Comparison of ENCODE assay signal across 24 cellular contexts in the genomic region with DNA sequence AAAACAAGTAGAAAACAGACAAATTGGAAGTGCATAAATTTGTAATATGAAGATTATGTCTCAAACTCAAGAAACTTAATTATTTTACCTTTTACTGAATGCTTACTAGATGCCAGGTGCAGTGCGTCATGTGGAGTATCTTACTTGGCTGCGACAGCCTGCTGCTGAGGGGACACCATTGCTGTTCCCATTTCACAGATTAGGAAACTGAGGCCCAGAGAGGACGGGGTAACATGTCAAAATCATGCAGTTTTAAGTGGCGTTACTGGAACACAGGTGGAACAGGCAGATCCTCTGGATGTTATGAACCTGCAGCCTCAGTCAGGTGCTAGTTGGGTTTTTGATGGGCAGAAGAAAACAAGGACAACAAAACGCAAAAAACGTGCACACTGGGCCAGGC. TPM values are rescaled to one million over a fixed set of nuclear protein-coding genes. Genes with fewer than 3 reads are reported as not detected.
DNase-seq lines count a peak whose midpoint lies in the region; ATAC-seq, FAIRE-seq and TF ChIP-seq lines count a peak whose summit lies in the region.
"Had no signal": no experiment of that assay in that cellular context is flagged by ENCODE, and none has a peak within 500 bp of the region (broad histone marks: within the 10 kb centered on the region; RNA-seq: fewer than 3 reads in every experiment).

No MANE protein-coding gene starts in this region.

- POLR2A ChIA-PET in HepG2 (lab: Yijun Ruan, JAX) = no interaction called here
- POLR2A ChIA-PET in CD8-positive, alpha-beta T cell (lab: Charles Lee) = no interaction called here

- H3K27me3 ChIP-seq in HepG2 (ENCODE audit: control insufficient read depth in 1 of 2, insufficient read depth in 2 of 2, low read length in 2 of 2) = peaks cover 0 to under 1% of the 10 kb centered on the region in 2 experiments; a peak in 2 of 5 replicates
- no peaks in the 10 kb centered on the region for H3K27me3 ChIP-seq in right lobe of liver
- no peaks in the 10 kb centered on the region for H3K27me3 ChIP-seq in CD8-positive, alpha-beta T cell (ENCODE audit: insufficient read depth, low read length)
- H3K27me3 ChIP-seq: BE2C, BLaER1 had no signal

- no peak overlapping the region for H3K4me3 Mint-ChIP-seq in chondrocyte (ENCODE audit: unreplicated experiment)
- H3K4me3 Mint-ChIP-seq in mesothelial cell of epicardium = no peak overlapping the region
- no peak overlapping the region for H3K4me3 Mint-ChIP-seq in CD8-positive, alpha-beta T cell
- H3K4me3 Mint-ChIP-seq: CD14-positive monocyte; CD4-positive, alpha-beta memory T cell had no signal

- H3K9me3 ChIP-seq in HepG2 (ENCODE audit: low read length) (no peaks in the 10 kb centered on the region), right lobe of liver (no peaks in the 10 kb centered on the region)
- no peaks in the 10 kb centered on the region for H3K9me3 ChIP-seq in CD8-positive, alpha-beta T cell (ENCODE audit: low read length)
- H3K9me3 ChIP-seq: A549, BE2C, Caco-2 had no signal

- no peak for FAIRE-seq in HepG2 (lab: Jason Lieb, UNC)
- FAIRE-seq: A549, D721Med, G401.6, GM12891, GM19239 had no signal

- no peaks in the 10 kb centered on the region for H4K20me1 ChIP-seq in HepG2 (ENCODE audit: insufficient read depth, low read length)
- H4K20me1 ChIP-seq: BLaER1 had no signal

- no TSS peak for BruUV-seq in HepG2 (replicated peaks; lab: Mats Ljungman, UMichigan)

- no peak for TF ChIP-seq EP300 in HepG2 (IDR thresholded peaks at IDR 0.05; ENCODE audit: low read depth in 2 of 2, low read length in 2 of 2)
- TF ChIP-seq EP300 in HepG2 (CRISPR knock-in tag; IDR thresholded peaks at IDR 0.05; ENCODE audit: borderline replicate concordance) = no peak

- H3K9me3 Mint-ChIP-seq in chondrocyte (ENCODE audit: low read depth) (no peaks in the 10 kb centered on the region), mesothelial cell of epicardium (no peaks in the 10 kb centered on the region)
- H3K9me3 Mint-ChIP-seq in CD8-positive, alpha-beta T cell = no peaks in the 10 kb centered on the region
- H3K9me3 Mint-ChIP-seq: CD14-positive monocyte; CD4-positive, alpha-beta memory T cell; CD4-positive, CD25-positive, alpha-beta regulatory T cell had no signal

- intact Hi-C loops in HepG2 (cut with micrococcal nuclease; ENCODE audit: unreplicated experiment) (no loop called here), right lobe of liver (cut with DNase I) (no loop called here)
- intact Hi-C loops in CD8-positive, alpha-beta T cell (cut with DNase I, micrococcal nuclease) = loop anchor here in 1 of 2 experiments (10.0 kb wide), 1 partner anchor 350 kb away; no protein-coding TSS in a partner anchor

- no peak overlapping the region for H3K4me2 ChIP-seq in HepG2 (ENCODE audit: low read depth, low read length)
- H3K4me2 ChIP-seq: A549 had no signal

- no peak overlapping the region for H3K27ac ChIP-seq in HepG2 (ENCODE audit: extremely low read length, insufficient read depth, low read length)
- H3K27ac ChIP-seq in right lobe of liver = no peak overlapping the region
- no peak overlapping the region for H3K27ac ChIP-seq in CD8-positive, alpha-beta T cell (ENCODE audit: low read depth, low read length)
- H3K27ac ChIP-seq: 22Rv1, A549, BLaER1 had no signal

- H3K4me1 ChIP-seq in HepG2 (ENCODE audit: insufficient read depth, low read length) (peaks cover 32% of the 10 kb centered on the region), right lobe of liver (peaks cover 0 to 21% (median 10%) of the 10 kb centered on the region in 4 donors)
- peaks cover 20% of the 10 kb centered on the region for H3K4me1 ChIP-seq in CD8-positive, alpha-beta T cell (ENCODE audit: insufficient read depth, low read length)
- H3K4me1 ChIP-seq: BE2C, Caco-2 had no signal

- H3K27ac Mint-ChIP-seq in chondrocyte (ENCODE audit: unreplicated experiment) (no peak overlapping the region), mesothelial cell of epicardium (peak overlapping the region; percentile 18)
- H3K27ac Mint-ChIP-seq in CD8-positive, alpha-beta T cell = no peak overlapping the region
- H3K27ac Mint-ChIP-seq: CD14-positive monocyte; CD4-positive, CD25-positive, alpha-beta regulatory T cell had no signal

- in situ Hi-C loops in HepG2 (cut with HindIII; ENCODE audit: extremely low pct_ligation_motif_present, low pct_unique_long_range_greater_than_20kb) = loop anchor here (10.0 kb wide), 1 partner anchor 310 kb away; no protein-coding TSS in a partner anchor

- peaks cover 32% of the 10 kb centered on the region for H3K4me1 Mint-ChIP-seq in chondrocyte (ENCODE audit: low read depth)
- H3K4me1 Mint-ChIP-seq in mesothelial cell of epicardium = peaks cover 64% of the 10 kb centered on the region
- peaks cover 15% of the 10 kb centered on the region for H3K4me1 Mint-ChIP-seq in CD8-positive, alpha-beta T cell (ENCODE audit: low read depth)

- WGBS in HepG2 (ENCODE audit: low lambda C conversion rate) = 64% methylated on average over 6 of the region's 6 CpGs
- 74% methylated on average over 6 of the region's 6 CpGs for WGBS in right lobe of liver (ENCODE audit: insufficient coverage, low coverage, low lambda C conversion rate, missing lambda C conversion rate)

- CTCF ChIA-PET in HepG2 (lab: Yijun Ruan, JAX; ENCODE audit: low intra/inter-chr PET ratio, low total read pairs) = no interaction called here
- CTCF ChIA-PET in CD8-positive, alpha-beta T cell (lab: Charles Lee) = no interaction called here

- DNase-seq in HepG2 (ENCODE audit: low spot score) = no peak
- DNase-seq in right lobe of liver = no peak
- peak; percentile 4 for DNase-seq in chondrocyte (ENCODE audit: low spot score)
- DNase-seq in mesothelial cell of epicardium (ENCODE audit: low spot score in 2 of 2, unreplicated experiment in 2 of 2) = no peak
- no peak for DNase-seq in CD8-positive, alpha-beta T cell
- DNase-seq in ecto neural progenitor cell (ENCODE audit: low spot score) = no peak
- DNase-seq in NCI-H1417 treated with DMSO at 0.1 percent for 48 hours (lab: John Stamatoyannopoulos, UW) = no peak
- DNase-seq: BE2C; C1 segment of cervical spinal cord; Caco-2; Calu3; CD4-positive, alpha-beta memory T cell; CD4-positive, CD25-positive, alpha-beta regulatory T cell; DMS79 treated with DMSO at 0.1 percent for 48 hours; GF-D8 had no signal

- no peak overlapping the region for H3K9ac ChIP-seq in HepG2 (ENCODE audit: insufficient read depth, low read depth, low read length)
- H3K9ac ChIP-seq: BLaER1 had no signal

- H3K36me3 Mint-ChIP-seq in chondrocyte (ENCODE audit: low read depth) (no peaks in the 10 kb centered on the region), mesothelial cell of epicardium (no peaks in the 10 kb centered on the region)
- H3K36me3 Mint-ChIP-seq in CD8-positive, alpha-beta T cell = no peaks in the 10 kb centered on the region
- H3K36me3 Mint-ChIP-seq: CD4-positive, alpha-beta memory T cell; CD4-positive, CD25-positive, alpha-beta regulatory T cell had no signal

- H3K36me3 ChIP-seq in HepG2 (replicated peaks in 1 of 2; ENCODE audit: control insufficient read depth in 1 of 2, insufficient read depth in 2 of 2, low read length in 2 of 2) = no peaks in the 10 kb centered on the region
- H3K36me3 ChIP-seq in right lobe of liver = no peaks in the 10 kb centered on the region
- no peaks in the 10 kb centered on the region for H3K36me3 ChIP-seq in CD8-positive, alpha-beta T cell (ENCODE audit: insufficient read depth, low read length)
- H3K36me3 ChIP-seq: BE2C, BLaER1 had no signal

- H3K27me3 Mint-ChIP-seq in chondrocyte (ENCODE audit: low read depth) (peaks cover 12% of the 10 kb centered on the region), mesothelial cell of epicardium (ENCODE audit: low read depth) (no peaks in the 10 kb centered on the region)
- H3K27me3 Mint-ChIP-seq in CD8-positive, alpha-beta T cell (ENCODE audit: low read depth) = no peaks in the 10 kb centered on the region
- H3K27me3 Mint-ChIP-seq: CD4-positive, alpha-beta memory T cell had no signal

- H3K4me3 ChIP-seq in HepG2 (replicated peaks in 1 of 3; ENCODE audit: insufficient read depth in 1 of 3, low read depth in 2 of 3, low read length in 3 of 3) = no peak overlapping the region
- no peak overlapping the region for H3K4me3 ChIP-seq in right lobe of liver
- no peak overlapping the region for H3K4me3 ChIP-seq in CD8-positive, alpha-beta T cell (ENCODE audit: low read depth, low read length)
- H3K4me3 ChIP-seq: A549, BLaER1 had no signal

- TF ChIP-seq CTCF in HepG2 (CRISPR knock-in tag; IDR thresholded peaks at IDR 0.05) (no peak), right lobe of liver (IDR thresholded peaks at IDR 0.05) (no peak), chondrocyte (IDR thresholded peaks at IDR 0.05) (no peak), mesothelial cell of epicardium (IDR thresholded peaks at IDR 0.05; ENCODE audit: unreplicated experiment) (no peak)
- TF ChIP-seq CTCF in CD8-positive, alpha-beta T cell (IDR thresholded peaks at IDR 0.05) = no peak

- no peak for TF ChIP-seq POLR2A in HepG2 (IDR thresholded peaks at IDR 0.05; ENCODE audit: insufficient read depth in 1 of 2, low read depth in 2 of 2, low read length in 2 of 2)
- no peak for TF ChIP-seq POLR2A in right lobe of liver (IDR thresholded peaks at IDR 0.05)

- ATAC-seq in HepG2 (no peak), right lobe of liver (no peak)
- no peak for ATAC-seq in CD8-positive, alpha-beta T cell
- ATAC-seq: A549 had no signal

- no peak for TF ChIP-seq RAD21 in HepG2 (CRISPR knock-in tag; IDR thresholded peaks at IDR 0.05)

- H3K79me2 ChIP-seq in HepG2 (ENCODE audit: insufficient read depth, low read length) = no peaks in the 10 kb centered on the region

- H2AFZ ChIP-seq in HepG2 (ENCODE audit: low read length) = no peak overlapping the region

RNA-seq across cellular contexts. Expression of a gene that starts 7.3 kb away (rescaled TPM):
- total RNA-seq in HepG2 (2016; rRNA removed; fragmentation: Illumina TruSeq; extraction: Trizol) = 30.5 and 48.5 TPM in 2 replicates
- total RNA-seq in HepG2 (2016; cell fraction: cytosol; rRNA removed; fragmentation: Illumina TruSeq; extraction: Trizol; ENCODE audit: low read depth) = 25.5 and 27.3 TPM in 2 replicates
- total RNA-seq in HepG2 (2016; cell fraction: insoluble cytoplasmic fraction; rRNA removed; fragmentation: Illumina TruSeq; extraction: Trizol) = 26.6 and 52.7 TPM in 2 replicates
- total RNA-seq in HepG2 (2016; cell fraction: membrane; rRNA removed; fragmentation: Illumina TruSeq; extraction: Trizol) = 29.7 and 30.7 TPM in 2 replicates
- 41.7 and 48.7 TPM in 2 replicates for total RNA-seq in HepG2 (2016; cell fraction: nucleus; rRNA removed; fragmentation: Illumina TruSeq; extraction: Trizol)
- 90.5 and 107 TPM in 2 replicates for polyA plus RNA-seq in HepG2 (2011; rRNA removed)
- polyA plus RNA-seq in HepG2 (2011; cell fraction: cytosol; rRNA removed) = 85.8 and 93.3 TPM in 2 replicates
- polyA plus RNA-seq in HepG2 (2011; cell fraction: nucleus; rRNA removed) = 96.4 and 100 TPM in 2 replicates
- 60.3 and 66.6 TPM in 2 replicates for polyA plus RNA-seq in HepG2 (2012)
- 7.8 TPM in 2 replicates for polyA plus RNA-seq in HepG2 (2016; cell fraction: cytosol; fragmentation: Illumina TruSeq; extraction: Trizol; ENCODE audit: low read depth)
- 18.9 and 21.8 TPM in 2 replicates for polyA plus RNA-seq in HepG2 (2016; cell fraction: insoluble cytoplasmic fraction; fragmentation: Illumina TruSeq; extraction: Trizol; ENCODE audit: low read depth)
- polyA plus RNA-seq in HepG2 (2016; cell fraction: membrane; fragmentation: Illumina TruSeq; extraction: Trizol; ENCODE audit: low read depth) = 13.0 and 14.3 TPM in 2 replicates
- 64.9 and 66.2 TPM in 2 replicates for polyA plus RNA-seq in HepG2 (2016; cell fraction: nucleus; fragmentation: Illumina TruSeq; extraction: Trizol; ENCODE audit: insufficient read depth, low read depth)
- polyA minus RNA-seq in HepG2 (2011; rRNA and poly(A)+ RNA removed; ENCODE audit: low replicate concordance) = 17.4 and 446 TPM in 2 replicates
- polyA minus RNA-seq in HepG2 (2011; cell fraction: cytosol; rRNA and poly(A)+ RNA removed) = 107 and 116 TPM in 2 replicates
- 65.1 and 73.6 TPM in 2 replicates for polyA minus RNA-seq in HepG2 (2011; cell fraction: nucleus; rRNA and poly(A)+ RNA removed)
- total RNA-seq in right lobe of liver = 100 to 1,000 TPM; 132 to 252 (median 172) TPM
- total RNA-seq in chondrocyte = 28.0 to 31.9 TPM (median 31.8 TPM) in 3 replicates
- total RNA-seq in mesothelial cell of epicardium = 1,067 to 1,086 TPM (median 1,071 TPM) in 3 replicates
- total RNA-seq in CD8-positive, alpha-beta T cell = 100 to 1,000 TPM; 126 to 129 TPM
- total RNA-seq: A172 had no signal

RNA-seq across cellular contexts. Expression of a gene that starts 18.6 kb away (rescaled TPM):
- total RNA-seq in HepG2 (2016; rRNA removed; fragmentation: Illumina TruSeq; extraction: Trizol) (not detected in 2 replicates), right lobe of liver (not detected), chondrocyte (not detected in 3 replicates), mesothelial cell of epicardium (0.31 to 0.36 TPM (median 0.31 TPM) in 3 replicates)
- not detected in 2 replicates for total RNA-seq in HepG2 (2016; cell fraction: cytosol; rRNA removed; fragmentation: Illumina TruSeq; extraction: Trizol; ENCODE audit: low read depth)
- total RNA-seq in HepG2 (2016; cell fraction: insoluble cytoplasmic fraction; rRNA removed; fragmentation: Illumina TruSeq; extraction: Trizol) = not detected in 2 replicates
- not detected in 2 replicates for total RNA-seq in HepG2 (2016; cell fraction: membrane; rRNA removed; fragmentation: Illumina TruSeq; extraction: Trizol)
- not detected in 2 replicates for total RNA-seq in HepG2 (2016; cell fraction: nucleus; rRNA removed; fragmentation: Illumina TruSeq; extraction: Trizol)
- not detected in 2 replicates for polyA plus RNA-seq in HepG2 (2011; rRNA removed)
- polyA plus RNA-seq in HepG2 (2011; cell fraction: cytosol; rRNA removed) = not detected in 2 replicates
- polyA plus RNA-seq in HepG2 (2011; cell fraction: nucleus; rRNA removed) = not detected in 2 replicates
- polyA plus RNA-seq in HepG2 (2012) = not detected in 2 replicates
- not detected in 2 replicates for polyA plus RNA-seq in HepG2 (2016; cell fraction: cytosol; fragmentation: Illumina TruSeq; extraction: Trizol; ENCODE audit: low read depth)
- not detected in 2 replicates for polyA plus RNA-seq in HepG2 (2016; cell fraction: insoluble cytoplasmic fraction; fragmentation: Illumina TruSeq; extraction: Trizol; ENCODE audit: low read depth)
- polyA plus RNA-seq in HepG2 (2016; cell fraction: membrane; fragmentation: Illumina TruSeq; extraction: Trizol; ENCODE audit: low read depth) = not detected in 2 replicates
- polyA plus RNA-seq in HepG2 (2016; cell fraction: nucleus; fragmentation: Illumina TruSeq; extraction: Trizol; ENCODE audit: insufficient read depth, low read depth) = not detected in 2 replicates
- not detected in 2 replicates for polyA minus RNA-seq in HepG2 (2011; rRNA and poly(A)+ RNA removed; ENCODE audit: low replicate concordance)
- not detected in 2 replicates for polyA minus RNA-seq in HepG2 (2011; cell fraction: cytosol; rRNA and poly(A)+ RNA removed)
- not detected in 2 replicates for polyA minus RNA-seq in HepG2 (2011; cell fraction: nucleus; rRNA and poly(A)+ RNA removed)
- not detected for total RNA-seq in CD8-positive, alpha-beta T cell
- total RNA-seq: A172; Caco-2; Calu3; CD4-positive, alpha-beta memory T cell; CD4-positive, CD25-positive, alpha-beta regulatory T cell had no signal
- polyA plus RNA-seq: A549; CD14-positive monocyte; CD4-positive, alpha-beta memory T cell; CD4-positive, CD25-positive, alpha-beta regulatory T cell had no signal
